In the genomic region with DNA sequence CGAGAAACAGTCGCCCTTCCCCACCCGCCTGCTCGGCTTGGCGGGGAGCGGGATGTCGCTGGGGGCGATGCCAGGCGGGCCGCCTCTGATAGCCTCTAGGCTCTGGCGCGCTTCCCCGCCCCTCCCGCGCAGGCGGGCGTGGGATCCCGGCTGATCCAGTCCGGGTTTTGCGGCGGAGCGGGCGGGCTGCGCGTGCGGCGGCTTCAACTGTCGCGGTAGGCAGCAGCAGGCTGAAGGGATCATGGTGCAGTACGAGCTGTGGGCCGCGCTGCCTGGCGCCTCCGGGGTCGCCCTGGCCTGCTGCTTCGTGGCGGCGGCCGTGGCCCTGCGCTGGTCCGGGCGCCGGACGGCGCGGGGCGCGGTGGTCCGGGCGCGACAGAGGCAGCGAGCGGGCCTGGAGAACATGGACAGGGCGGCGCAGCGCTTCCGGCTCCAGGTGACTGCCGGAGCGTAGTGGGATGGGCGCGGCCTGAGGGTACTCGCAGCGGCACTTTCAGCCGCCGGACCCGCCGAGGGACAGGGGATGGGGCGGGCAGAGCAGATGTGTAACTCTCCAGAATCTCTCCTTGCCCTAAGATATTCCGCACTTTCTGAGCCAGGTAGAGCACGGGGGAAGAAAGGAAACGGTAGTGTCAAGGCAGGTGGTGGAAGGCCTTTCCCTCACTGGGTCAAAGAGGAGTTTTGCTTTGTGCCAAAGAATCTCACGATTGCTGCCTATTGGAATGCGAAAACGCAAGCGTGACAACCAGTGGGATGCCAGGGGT, we compare ENCODE assay signal across 8 cellular contexts. TPM values are rescaled to one million over a fixed set of nuclear protein-coding genes. Genes with fewer than 3 reads are reported as not detected.
DNase-seq lines count a peak whose midpoint lies in the region; ATAC-seq, FAIRE-seq and TF ChIP-seq lines count a peak whose summit lies in the region.

A gene (plus strand): TSS at position 210 of the 764 bp plus-strand sequence. CDS start 32 bp downstream, at position 242.

- H3K4me3 ChIP-seq in HEK293 (ENCODE audit: low read depth, low read length): peak within 1 kb of the TSS; percentile 40
- H3K4me3 ChIP-seq in HepG2 (replicated peaks in 1 of 3; ENCODE audit: insufficient read depth in 1 of 3, low read depth in 2 of 3, low read length in 3 of 3): peak within 1 kb of the TSS; percentile 44 to 74 (median 59); a peak in 5 of 6 replicates

- peaks cover 4% of the 10 kb centered on the region for H3K4me1 Mint-ChIP-seq in activated CD4-positive, alpha-beta T cell treated with anti-CD3 and anti-CD28 coated beads, Interleukin-2, amount 10 ng/mL, durations not matched to agents 24 days and 14 days

- peak within 1 kb of the TSS; percentile 64 for H3K9ac ChIP-seq in HepG2 (ENCODE audit: insufficient read depth, low read depth, low read length)

- peak within 1 kb of the TSS; percentile 24; the same call in 1 of the 2 replicates for H3K27ac ChIP-seq in HEK293 (ENCODE audit: extremely low read depth, low read depth, low read length)
- H3K27ac ChIP-seq in HepG2 (ENCODE audit: extremely low read length, insufficient read depth, low read length): peak within 1 kb of the TSS; percentile 50

- peak; percentile 61 for DNase-seq in 8988T
- peak; percentile 82 for DNase-seq in activated CD4-positive, alpha-beta T cell treated with anti-CD3 and anti-CD28 coated beads, Interleukin-2, amount 10 ng/mL, durations not matched to agents 24 days and 14 days
- peak; percentile 43 for DNase-seq in dermis blood vessel endothelial cell
- DNase-seq in HepG2 (ENCODE audit: low spot score): peak; percentile 58
- DNase-seq in stimulated activated CD4-positive, alpha-beta T cell treated with anti-CD3 and anti-CD28 coated beads, Interleukin-2, amount 100 ng/mL, for 24 hours: peak; percentile 48 to 63
- DNase-seq in GM12891 (ENCODE audit: insufficient read length, low spot score): no peak

- ATAC-seq in HepG2 (peak; percentile 94), GM19467 (IDR thresholded peaks at IDR 0.05; ENCODE audit: unreplicated experiment) (no peak)

- no peaks in the 10 kb centered on the region for H3K79me2 ChIP-seq in HepG2 (ENCODE audit: insufficient read depth, low read length)

- no peaks in the 10 kb centered on the region for H4K20me1 ChIP-seq in HepG2 (ENCODE audit: insufficient read depth, low read length)

- H3K36me3 ChIP-seq in HEK293 (ENCODE audit: control insufficient read depth in 2 of 2, insufficient read depth in 1 of 2, low read length in 2 of 2): no peaks in the 10 kb centered on the region
- H3K36me3 ChIP-seq in HepG2 (replicated peaks in 1 of 2; ENCODE audit: control insufficient read depth in 1 of 2, insufficient read depth in 2 of 2, low read length in 2 of 2): no peaks in the 10 kb centered on the region

- no peak within 1 kb of the TSS for H2AFZ ChIP-seq in HepG2 (ENCODE audit: low read length)

- TF ChIP-seq RAD21 in HepG2 (CRISPR knock-in tag; IDR thresholded peaks at IDR 0.05): no peak; the same call in 1 of the 2 replicates

- peaks cover 0 to 3% of the 10 kb centered on the region in 2 experiments; a peak in 2 of 5 replicates for H3K27me3 ChIP-seq in HepG2 (ENCODE audit: control insufficient read depth in 1 of 2, insufficient read depth in 2 of 2, low read length in 2 of 2)

- TF ChIP-seq POLR2A in HepG2 (IDR thresholded peaks at IDR 0.05; ENCODE audit: insufficient read depth in 1 of 2, low read depth in 2 of 2, low read length in 2 of 2): peak; percentile 49 to 62; a peak in 2 of 4 replicates
- TF ChIP-seq POLR2A in GM12891 (IDR thresholded peaks at IDR 0.05; ENCODE audit: low read depth, low read length): no peak

- in situ Hi-C loops in HepG2 (cut with HindIII; ENCODE audit: extremely low pct_ligation_motif_present, low pct_unique_long_range_greater_than_20kb): no loop called here

- TF ChIP-seq CTCF in HEK293 (tag by site-specific recombination; IDR thresholded peaks at IDR 0.05) (no peak), HepG2 (CRISPR knock-in tag; IDR thresholded peaks at IDR 0.05) (0 out of 2 replicates have a peak, but pooled peaks have one; percentile 23)

- H3K4me3 Mint-ChIP-seq in activated CD4-positive, alpha-beta T cell treated with anti-CD3 and anti-CD28 coated beads, Interleukin-2, amount 10 ng/mL, durations not matched to agents 24 days and 14 days: peak within 1 kb of the TSS; percentile 74

- H3K4me1 ChIP-seq in HEK293 (ENCODE audit: control insufficient read depth, insufficient read depth, low read length) (peaks cover 2% of the 10 kb centered on the region; the same call in 1 of the 2 replicates), HepG2 (ENCODE audit: insufficient read depth, low read length) (peaks cover 29% of the 10 kb centered on the region)

- H3K36me3 Mint-ChIP-seq in activated CD4-positive, alpha-beta T cell treated with anti-CD3 and anti-CD28 coated beads, Interleukin-2, amount 10 ng/mL, durations not matched to agents 24 days and 14 days (ENCODE audit: low read depth): peaks cover 5% of the 10 kb centered on the region

- CTCF ChIA-PET in HEK293 (lab: Yijun Ruan, JAX): interaction anchor here (0.8 to 1.6 kb wide), 3 partner anchors 10 to 53 kb away, joined by 4 to 5 read pairs (median 5); no protein-coding TSS in a partner anchor
- CTCF ChIA-PET in HepG2 (lab: Yijun Ruan, JAX; ENCODE audit: low intra/inter-chr PET ratio, low total read pairs): no interaction called here

- 0% methylated on average over 11 of the region's 75 CpGs for WGBS in HepG2 (ENCODE audit: low lambda C conversion rate)

- H3K4me2 ChIP-seq in HepG2 (ENCODE audit: low read depth, low read length): peak within 1 kb of the TSS; percentile 92

- no TSS peak for BruUV-seq in HepG2 (replicated peaks; lab: Mats Ljungman, UMichigan)

- TF ChIP-seq EP300 in HepG2 (IDR thresholded peaks at IDR 0.05; ENCODE audit: low read depth in 2 of 2, low read length in 2 of 2): 0 out of 4 replicates have a peak, but pooled peaks have one; percentile 4 to 5
- no peak; the same call in 1 of the 2 replicates for TF ChIP-seq EP300 in HepG2 (CRISPR knock-in tag; IDR thresholded peaks at IDR 0.05; ENCODE audit: borderline replicate concordance)

- H3K27ac Mint-ChIP-seq in activated CD4-positive, alpha-beta T cell treated with anti-CD3 and anti-CD28 coated beads, Interleukin-2, amount 10 ng/mL, durations not matched to agents 24 days and 14 days: no peak within 1 kb of the TSS

- peaks cover 14% of the 10 kb centered on the region for H3K9me3 Mint-ChIP-seq in activated CD4-positive, alpha-beta T cell treated with anti-CD3 and anti-CD28 coated beads, Interleukin-2, amount 10 ng/mL, durations not matched to agents 24 days and 14 days

- FAIRE-seq in HepG2 (lab: Jason Lieb, UNC) (no peak), GM12891 (lab: Jason Lieb, UNC) (no peak)

- intact Hi-C loops in activated CD4-positive, alpha-beta T cell treated with anti-CD3 and anti-CD28 coated beads, Interleukin-2, amount 10 ng/mL, durations not matched to agents 24 days and 14 days (cut with micrococcal nuclease): no loop called here
- intact Hi-C loops in HepG2 (cut with micrococcal nuclease; ENCODE audit: unreplicated experiment): loop anchor here (1.0 kb wide), 1 partner anchor 8 kb away; no protein-coding TSS in a partner anchor

- peaks cover 29% of the 10 kb centered on the region for H3K27me3 Mint-ChIP-seq in activated CD4-positive, alpha-beta T cell treated with anti-CD3 and anti-CD28 coated beads, Interleukin-2, amount 10 ng/mL, durations not matched to agents 24 days and 14 days

- POLR2A ChIA-PET in HEK293 (lab: Yijun Ruan, JAX): no interaction called here
- POLR2A ChIA-PET in HepG2 (lab: Yijun Ruan, JAX): interaction anchor here (1.4 kb wide), 1 partner anchor 8 kb away, joined by 3 read pairs; no protein-coding TSS in a partner anchor

- H3K9me3 ChIP-seq in HEK293 (ENCODE audit: control insufficient read depth, insufficient read depth, low read depth, low read length) (no peaks in the 10 kb centered on the region), HepG2 (ENCODE audit: low read length) (no peaks in the 10 kb centered on the region)

TF ChIP-seq in HepG2, 621 proteins besides CTCF, POLR2A, EP300 and RAD21 (continues in another document):
- TF ChIP-seq REXO4 (CRISPR knock-in tag; IDR thresholded peaks at IDR 0.05; ENCODE audit: borderline replicate concordance): peak; percentile 31; the same call in 1 of the 2 replicates

TF ChIP-seq in GM12891, 5 proteins besides CTCF, POLR2A, EP300 and RAD21:
- TF ChIP-seq POLR2AphosphoS5 (IDR thresholded peaks at IDR 0.05; ENCODE audit: low read depth, low read length) (no peak), PAX5 (IDR thresholded peaks at IDR 0.05; ENCODE audit: insufficient read depth, low read length, severe bottlenecking) (no peak), POU2F2 (IDR thresholded peaks at IDR 0.05; ENCODE audit: low read depth, low read length) (no peak), SPI1 (IDR thresholded peaks at IDR 0.05; ENCODE audit: low read depth, low read length) (no peak), TAF1 (IDR thresholded peaks at IDR 0.05; ENCODE audit: low read depth, low read length) (no peak)
TF ChIP-seq in GM12891: peak in this region for 0.

RNA-seq across cellular contexts. Expression of the gene that starts here (rescaled TPM):
- total RNA-seq in activated CD4-positive, alpha-beta T cell treated with anti-CD3 and anti-CD28 coated beads, Interleukin-2, amount 10 ng/mL, durations not matched to agents 24 days and 14 days: 4.6 and 6.8 TPM in 2 replicates
- total RNA-seq in dermis blood vessel endothelial cell (1.0 and 2.6 TPM in 2 replicates), HepG2 (2016; rRNA removed; fragmentation: Illumina TruSeq; extraction: Trizol) (1.5 and 11.0 TPM in 2 replicates)
- 0.81 and 1.3 TPM in 2 replicates for total RNA-seq in HepG2 (2016; cell fraction: cytosol; rRNA removed; fragmentation: Illumina TruSeq; extraction: Trizol; ENCODE audit: low read depth)
- 2.5 and 10.2 TPM in 2 replicates for total RNA-seq in HepG2 (2016; cell fraction: insoluble cytoplasmic fraction; rRNA removed; fragmentation: Illumina TruSeq; extraction: Trizol)
- 1.7 and 2.5 TPM in 2 replicates for total RNA-seq in HepG2 (2016; cell fraction: membrane; rRNA removed; fragmentation: Illumina TruSeq; extraction: Trizol)
- total RNA-seq in HepG2 (2016; cell fraction: nucleus; rRNA removed; fragmentation: Illumina TruSeq; extraction: Trizol): 15.1 and 16.3 TPM in 2 replicates
- polyA plus RNA-seq in HepG2 (2011; rRNA removed): 5.4 and 7.3 TPM in 2 replicates
- 2.5 TPM in 2 replicates for polyA plus RNA-seq in HepG2 (2011; cell fraction: cytosol; rRNA removed)
- polyA plus RNA-seq in HepG2 (2011; cell fraction: nucleus; rRNA removed): 64.9 and 80.8 TPM in 2 replicates
- polyA plus RNA-seq in HepG2 (2012): 5.2 and 6.0 TPM in 2 replicates
- polyA plus RNA-seq in HepG2 (2016; cell fraction: cytosol; fragmentation: Illumina TruSeq; extraction: Trizol; ENCODE audit: low read depth): 0.85 and 1.2 TPM in 2 replicates
- polyA plus RNA-seq in HepG2 (2016; cell fraction: insoluble cytoplasmic fraction; fragmentation: Illumina TruSeq; extraction: Trizol; ENCODE audit: low read depth): 1.3 and 2.2 TPM in 2 replicates
- 1.0 and 1.2 TPM in 2 replicates for polyA plus RNA-seq in HepG2 (2016; cell fraction: membrane; fragmentation: Illumina TruSeq; extraction: Trizol; ENCODE audit: low read depth)
- 32.6 and 35.3 TPM in 2 replicates for polyA plus RNA-seq in HepG2 (2016; cell fraction: nucleus; fragmentation: Illumina TruSeq; extraction: Trizol; ENCODE audit: insufficient read depth, low read depth)
- polyA minus RNA-seq in HepG2 (2011; rRNA and poly(A)+ RNA removed; ENCODE audit: low replicate concordance): 0.47 and 3.4 TPM in 2 replicates
- polyA minus RNA-seq in HepG2 (2011; cell fraction: cytosol; rRNA and poly(A)+ RNA removed): 1.4 and 1.7 TPM in 2 replicates
- 11.1 and 15.8 TPM in 2 replicates for polyA minus RNA-seq in HepG2 (2011; cell fraction: nucleus; rRNA and poly(A)+ RNA removed)
- 0.55 TPM for polyA plus RNA-seq in GM12891 (2012; ENCODE audit: low read depth, missing spikeins)
